In genomic region chr18:69872661-69873060, GRCh38 we compare ENCODE assay signal across 12 cellular contexts.
"Had no signal": no experiment of that assay in that cellular context is flagged by ENCODE, and none has a peak within 500 bp of the region (broad histone marks: within the 10 kb centered on the region; RNA-seq: fewer than 3 reads in every experiment).

No MANE protein-coding gene starts in this region.

- H3K9me3 Mint-ChIP-seq: activated CD4-positive, alpha-beta memory T cell treated with anti-CD3 and anti-CD28 coated beads, Interleukin-2, amount 10 ng/mL, durations not matched to agents 7 days and 5 days; activated naive CD4-positive, alpha-beta T cell treated with anti-CD3 and anti-CD28 coated beads, Interleukin-2, amount 10 ng/mL, durations not matched to agents 7 days and 5 days; stimulated activated effector memory CD8-positive, alpha-beta T cell treated with anti-CD3 and anti-CD28 coated beads, Interleukin-12 subunit alpha, Interleukin-12 subunit beta, amount 100 ng/mL, for 72 hours had no signal

- H3K36me3 ChIP-seq: brain microvascular endothelial cell, tibial artery had no signal

- H3K27me3 Mint-ChIP-seq: activated CD4-positive, alpha-beta memory T cell treated with anti-CD3 and anti-CD28 coated beads, Interleukin-2, amount 10 ng/mL, durations not matched to agents 7 days and 5 days; activated CD4-positive, alpha-beta T cell treated with anti-CD3 and anti-CD28 coated beads for 36 hours; activated naive CD4-positive, alpha-beta T cell treated with anti-CD3 and anti-CD28 coated beads, Interleukin-2, amount 10 ng/mL, durations not matched to agents 7 days and 5 days had no signal

- H3K27ac Mint-ChIP-seq: activated CD4-positive, alpha-beta memory T cell treated with anti-CD3 and anti-CD28 coated beads, Interleukin-2, amount 10 ng/mL, durations not matched to agents 7 days and 5 days; activated naive CD4-positive, alpha-beta T cell treated with anti-CD3 and anti-CD28 coated beads, Interleukin-2, amount 10 ng/mL, durations not matched to agents 7 days and 5 days had no signal

- H3K4me1 ChIP-seq: foreskin keratinocyte, tibial artery had no signal

- ATAC-seq: activated CD4-positive, alpha-beta T cell treated with anti-CD3 and anti-CD28 coated beads for 36 hours; foreskin keratinocyte; stimulated activated effector memory CD8-positive, alpha-beta T cell treated with anti-CD3 and anti-CD28 coated beads, Interleukin-12 subunit alpha, Interleukin-12 subunit beta, amount 100 ng/mL, for 72 hours had no signal

- H3K4me3 ChIP-seq: tibial artery had no signal

- H3K27me3 ChIP-seq: brain microvascular endothelial cell, foreskin keratinocyte, tibial artery had no signal

- H3K9me3 ChIP-seq: tibial artery had no signal

- H3K4me3 Mint-ChIP-seq: activated CD4-positive, alpha-beta memory T cell treated with anti-CD3 and anti-CD28 coated beads, Interleukin-2, amount 10 ng/mL, durations not matched to agents 7 days and 5 days; activated CD4-positive, alpha-beta T cell treated with anti-CD3 and anti-CD28 coated beads for 36 hours; activated naive CD4-positive, alpha-beta T cell treated with anti-CD3 and anti-CD28 coated beads, Interleukin-2, amount 10 ng/mL, durations not matched to agents 7 days and 5 days; stimulated activated effector memory CD8-positive, alpha-beta T cell treated with anti-CD3 and anti-CD28 coated beads, Interleukin-12 subunit alpha, Interleukin-12 subunit beta, amount 100 ng/mL, for 72 hours had no signal

- DNase-seq: activated CD4-positive, alpha-beta memory T cell treated with anti-CD3 and anti-CD28 coated beads, Interleukin-2, amount 10 ng/mL, durations not matched to agents 7 days and 5 days; activated CD4-positive, alpha-beta T cell treated with anti-CD3 and anti-CD28 coated beads for 36 hours; activated CD8-positive, alpha-beta memory T cell treated with anti-CD3 and anti-CD28 coated beads, Interleukin-2, amount 50 U/mL, for 4 hours; activated naive CD4-positive, alpha-beta T cell treated with anti-CD3 and anti-CD28 coated beads, Interleukin-2, amount 10 ng/mL, durations not matched to agents 7 days and 5 days; brain microvascular endothelial cell; cerebellar nuclear complex; effector memory CD4-positive, alpha-beta T cell; foreskin keratinocyte; glutamatergic neuron; T-helper 1 cell; tibial artery had no signal

- H3K27ac ChIP-seq: brain microvascular endothelial cell, foreskin keratinocyte, tibial artery had no signal
